ENCODE assay signal across 7 cellular contexts in genomic region chr7:6375346-6376101, GRCh38. TPM values are rescaled to one million over a fixed set of nuclear protein-coding genes. Genes with fewer than 3 reads are reported as not detected.
DNase-seq lines count a peak whose midpoint lies in the region; ATAC-seq, FAIRE-seq and TF ChIP-seq lines count a peak whose summit lies in the region.

No MANE protein-coding gene starts in this region.

- H3K27me3 ChIP-seq in K562 (ENCODE audit: control insufficient read depth in 2 of 2, insufficient read depth in 2 of 2, low read length in 2 of 2) (no peaks in the 10 kb centered on the region), HepG2 (ENCODE audit: control insufficient read depth in 1 of 2, insufficient read depth in 2 of 2, low read length in 2 of 2) (no peaks in the 10 kb centered on the region; a peak in 1 of 5 replicates)

- in situ Hi-C loops in K562 (cut with MboI) (no loop called here), HepG2 (cut with HindIII; ENCODE audit: extremely low pct_ligation_motif_present, low pct_unique_long_range_greater_than_20kb) (no loop called here)

- H3K27ac ChIP-seq in K562 (ENCODE audit: extremely low read depth, low read depth, low read length) (peak overlapping the region; percentile 90), HepG2 (ENCODE audit: extremely low read length, insufficient read depth, low read length) (peak overlapping the region; percentile 75), temporal lobe (ENCODE audit: low read depth, low read length) (peak overlapping the region; percentile 56)

- H3K9me3 ChIP-seq in K562 (replicated peaks; ENCODE audit: control insufficient read depth, insufficient read depth, low read depth, low read length) (no peaks in the 10 kb centered on the region), HepG2 (ENCODE audit: low read length) (no peaks in the 10 kb centered on the region)

- H2AFZ ChIP-seq in K562 (ENCODE audit: low read depth, low read length): no peak overlapping the region
- H2AFZ ChIP-seq in HepG2 (ENCODE audit: low read length): no peak overlapping the region

- H3K4me1 ChIP-seq in K562 (replicated peaks in 1 of 2; ENCODE audit: control insufficient read depth in 2 of 2, insufficient read depth in 2 of 2, low read length in 2 of 2) (peaks cover 11 to 20% of the 10 kb centered on the region in 2 experiments; a peak in 4 of 5 replicates), HepG2 (ENCODE audit: insufficient read depth, low read length) (peaks cover 42% of the 10 kb centered on the region)

- H3K79me2 ChIP-seq in K562 (ENCODE audit: control insufficient read depth, insufficient read depth, low read length) (peaks cover 60% of the 10 kb centered on the region), HepG2 (ENCODE audit: insufficient read depth, low read length) (peaks cover 57% of the 10 kb centered on the region)

- no peaks in the 10 kb centered on the region for H3K9me1 ChIP-seq in K562 (ENCODE audit: control insufficient read depth, insufficient read depth, low read length)

- H3K36me3 ChIP-seq in K562 (ENCODE audit: control insufficient read depth, insufficient read depth, low read length) (peaks cover 30% of the 10 kb centered on the region), HepG2 (replicated peaks in 1 of 2; ENCODE audit: control insufficient read depth in 1 of 2, insufficient read depth in 2 of 2, low read length in 2 of 2) (peaks cover 3 to 16% of the 10 kb centered on the region in 2 experiments; a peak in 3 of 5 replicates)

- H4K20me1 ChIP-seq in K562 (replicated peaks; ENCODE audit: control insufficient read depth, insufficient read depth, low read length) (peaks cover 33% of the 10 kb centered on the region), HepG2 (ENCODE audit: insufficient read depth, low read length) (peaks cover 50% of the 10 kb centered on the region)

- TSS peak; percentile 71 for BruUV-seq in K562 (replicated peaks; lab: Mats Ljungman, UMichigan)
- BruUV-seq in HepG2 (replicated peaks; lab: Mats Ljungman, UMichigan): TSS peak; percentile 74

- POLR2A ChIA-PET in K562 (lab: Yijun Ruan, JAX) (interaction anchor here (0.6 kb wide), 1 partner anchor 269 kb away, joined by 3 read pairs; no protein-coding TSS in a partner anchor), HepG2 (lab: Yijun Ruan, JAX) (interaction anchor here (2.2 kb wide), 1 partner anchor 10 kb away, joined by 12 read pairs; no protein-coding TSS in a partner anchor)

- intact Hi-C loops in K562 (cut with micrococcal nuclease) (no loop called here), HepG2 (cut with micrococcal nuclease; ENCODE audit: unreplicated experiment) (no loop called here)

- TF ChIP-seq EP300 in K562 (IDR thresholded peaks at IDR 0.05; ENCODE audit: low read length): no peak
- TF ChIP-seq EP300 in HepG2 (IDR thresholded peaks at IDR 0.05; ENCODE audit: low read depth in 2 of 2, low read length in 2 of 2): no peak
- no peak for TF ChIP-seq EP300 in HepG2 (CRISPR knock-in tag; IDR thresholded peaks at IDR 0.05; ENCODE audit: borderline replicate concordance)

- H3K4me2 ChIP-seq in K562 (ENCODE audit: insufficient read depth, low read length): peak overlapping the region; percentile 83
- H3K4me2 ChIP-seq in HepG2 (ENCODE audit: low read depth, low read length): peak overlapping the region; percentile 78

- TF ChIP-seq POLR2A in K562 (conservative IDR thresholded peaks at IDR 0.05) (no peak), HepG2 (IDR thresholded peaks at IDR 0.05; ENCODE audit: insufficient read depth in 1 of 2, low read depth in 2 of 2, low read length in 2 of 2) (no peak), GM18505 (IDR thresholded peaks at IDR 0.05; ENCODE audit: borderline replicate concordance, extremely low read depth, insufficient read depth, insufficient read length) (no peak)

- peak overlapping the region; percentile 86 to 96 for H3K9ac ChIP-seq in K562 (ENCODE audit: insufficient read depth in 1 of 2, low read depth in 2 of 2, low read length in 2 of 2)
- H3K9ac ChIP-seq in HepG2 (ENCODE audit: insufficient read depth, low read depth, low read length): peak overlapping the region; percentile 84

- no peak for TF ChIP-seq CTCF in GM12865 (IDR thresholded peaks at IDR 0.05; ENCODE audit: insufficient read depth, low read depth, low read length, missing control alignments)
- TF ChIP-seq CTCF in K562 (IDR thresholded peaks at IDR 0.05 in 2 of 3, conservative IDR thresholded peaks at IDR 0.05 in 1 of 3; ENCODE audit: insufficient read depth in 2 of 3, low read depth in 1 of 3, low read length in 3 of 3): no peak
- no peak for TF ChIP-seq CTCF in HepG2 (CRISPR knock-in tag; IDR thresholded peaks at IDR 0.05)

- WGBS in K562 (ENCODE audit: insufficient coverage, low coverage, missing lambda C conversion rate): 1% methylated on average over 23 of the region's 23 CpGs
- 2% methylated on average over 23 of the region's 23 CpGs for WGBS in HepG2 (ENCODE audit: low lambda C conversion rate)

- H3K4me3 ChIP-seq in GM12865 (ENCODE audit: low read depth, low read length) (peak overlapping the region; percentile 80), K562 (peak overlapping the region; percentile 88), HepG2 (replicated peaks in 1 of 3; ENCODE audit: insufficient read depth in 1 of 3, low read depth in 2 of 3, low read length in 3 of 3) (peak overlapping the region; percentile 84 to 97 (median 87))

- no peak for TF ChIP-seq RAD21 in K562 (CRISPR knock-in tag; conservative IDR thresholded peaks at IDR 0.05 in 1 of 2, IDR thresholded peaks at IDR 0.05 in 1 of 2)
- TF ChIP-seq RAD21 in HepG2 (CRISPR knock-in tag; IDR thresholded peaks at IDR 0.05): no peak

- CTCF ChIA-PET in K562 (lab: Yijun Ruan, JAX; ENCODE audit: low intra/inter-chr PET ratio) (no interaction called here), HepG2 (lab: Yijun Ruan, JAX; ENCODE audit: low intra/inter-chr PET ratio, low total read pairs) (no interaction called here)

- peak; percentile 44 for DNase-seq in GM12865 (ENCODE audit: low read depth)
- DNase-seq in OCI-M1 (lab: John Stamatoyannopoulos, UW): peak; percentile 32
- DNase-seq in K562 (ENCODE audit: extremely low read depth in 1 of 4, low spot score in 3 of 4): peak in 1 of 4 experiments; percentile 43
- no peak for DNase-seq in HepG2 (ENCODE audit: low spot score)
- DNase-seq in NCI-H1092 (lab: John Stamatoyannopoulos, UW): no peak

- peak; percentile 62 for FAIRE-seq in K562 (lab: Jason Lieb, UNC)
- FAIRE-seq in HepG2 (lab: Jason Lieb, UNC): no peak

- peak; percentile 10 for ATAC-seq in K562
- ATAC-seq in HepG2: no peak
- ATAC-seq in GM18505 (IDR thresholded peaks at IDR 0.05; ENCODE audit: unreplicated experiment): no peak

RNA-seq across cellular contexts. Expression of gene RAC1, which starts 1.2 kb away (rescaled TPM):
- 133 and 135 TPM in 2 replicates for total RNA-seq in K562 (2011; cell fraction: chromatin; rRNA removed; ENCODE audit: low replicate concordance)
- total RNA-seq in K562 (2011; cell fraction: nucleolus; rRNA removed): 83.3 and 83.4 TPM in 2 replicates
- total RNA-seq in K562 (2011; cell fraction: nucleoplasm; rRNA removed): 95.7 and 122 TPM in 2 replicates
- total RNA-seq in K562 (2014; rRNA removed) (105 and 146 TPM in 2 replicates), K562 (2014; rRNA removed; fragmentation: Illumina TruSeq; extraction: Trizol) (126 and 149 TPM in 2 replicates), K562 (2015; rRNA removed; fragmentation: Illumina TruSeq; extraction: Trizol) (90.9 and 91.5 TPM in 2 replicates), K562 (2021) (220 and 225 TPM in 2 replicates), HepG2 (2016; rRNA removed; fragmentation: Illumina TruSeq; extraction: Trizol) (80.7 and 92.3 TPM in 2 replicates), temporal lobe (52.4 TPM)
- polyA plus RNA-seq in K562 (2011; rRNA removed) (177 and 205 TPM in 2 replicates), K562 (2014; fragmentation: Illumina TruSeq; extraction: Trizol) (220 and 241 TPM in 2 replicates), K562 (2014; fragmentation: Nextera tagmentation; extraction: Ambion mirVana) (10 to 100 TPM; 78.5 to 90.7 TPM), K562 (2014; rRNA removed) (148 and 163 TPM in 2 replicates), HepG2 (2011; rRNA removed) (183 and 228 TPM in 2 replicates)
- polyA plus RNA-seq in K562 (2011; cell fraction: cytosol; rRNA removed): 96.2 and 169 TPM in 2 replicates
- polyA plus RNA-seq in K562 (2011; cell fraction: nucleus; rRNA removed): 62.4 and 100 TPM in 2 replicates
- polyA plus RNA-seq in K562 (2012): 201 and 203 TPM in 2 replicates
- 310 and 404 TPM in 2 replicates for polyA minus RNA-seq in K562 (2011; rRNA and poly(A)+ RNA removed)
- 91.2 and 105 TPM in 2 replicates for polyA minus RNA-seq in K562 (2011; cell fraction: cytosol; rRNA and poly(A)+ RNA removed)
- polyA minus RNA-seq in K562 (2011; cell fraction: nucleus; rRNA and poly(A)+ RNA removed): 20.2 and 37.2 TPM in 2 replicates
- 33.7 and 42.8 TPM in 2 replicates for total RNA-seq in HepG2 (2016; cell fraction: cytosol; rRNA removed; fragmentation: Illumina TruSeq; extraction: Trizol; ENCODE audit: low read depth)
- 79.1 and 81.6 TPM in 2 replicates for total RNA-seq in HepG2 (2016; cell fraction: insoluble cytoplasmic fraction; rRNA removed; fragmentation: Illumina TruSeq; extraction: Trizol)
- total RNA-seq in HepG2 (2016; cell fraction: membrane; rRNA removed; fragmentation: Illumina TruSeq; extraction: Trizol): 68.4 and 78.8 TPM in 2 replicates
- total RNA-seq in HepG2 (2016; cell fraction: nucleus; rRNA removed; fragmentation: Illumina TruSeq; extraction: Trizol): 43.3 and 45.3 TPM in 2 replicates
- 157 and 234 TPM in 2 replicates for polyA plus RNA-seq in HepG2 (2011; cell fraction: cytosol; rRNA removed)
- 75.7 and 78.6 TPM in 2 replicates for polyA plus RNA-seq in HepG2 (2011; cell fraction: nucleus; rRNA removed)
- 160 and 216 TPM in 2 replicates for polyA plus RNA-seq in HepG2 (2012)
- 133 and 156 TPM in 2 replicates for polyA plus RNA-seq in HepG2 (2016; cell fraction: cytosol; fragmentation: Illumina TruSeq; extraction: Trizol; ENCODE audit: low read depth)
- polyA plus RNA-seq in HepG2 (2016; cell fraction: insoluble cytoplasmic fraction; fragmentation: Illumina TruSeq; extraction: Trizol; ENCODE audit: low read depth): 227 and 254 TPM in 2 replicates
- 179 and 194 TPM in 2 replicates for polyA plus RNA-seq in HepG2 (2016; cell fraction: membrane; fragmentation: Illumina TruSeq; extraction: Trizol; ENCODE audit: low read depth)
- polyA plus RNA-seq in HepG2 (2016; cell fraction: nucleus; fragmentation: Illumina TruSeq; extraction: Trizol; ENCODE audit: insufficient read depth, low read depth): 148 and 169 TPM in 2 replicates
- 104 and 174 TPM in 2 replicates for polyA minus RNA-seq in HepG2 (2011; rRNA and poly(A)+ RNA removed; ENCODE audit: low replicate concordance)
- polyA minus RNA-seq in HepG2 (2011; cell fraction: cytosol; rRNA and poly(A)+ RNA removed): 92.9 and 96.5 TPM in 2 replicates
- 45.4 and 62.7 TPM in 2 replicates for polyA minus RNA-seq in HepG2 (2011; cell fraction: nucleus; rRNA and poly(A)+ RNA removed)

RNA-seq across cellular contexts. Expression of gene FAM220A, which starts 26.8 kb away (rescaled TPM):
- total RNA-seq in K562 (2011; cell fraction: chromatin; rRNA removed; ENCODE audit: low replicate concordance): 5.2 and 6.2 TPM in 2 replicates
- 4.0 and 4.3 TPM in 2 replicates for total RNA-seq in K562 (2011; cell fraction: nucleolus; rRNA removed)
- total RNA-seq in K562 (2011; cell fraction: nucleoplasm; rRNA removed): 5.0 and 5.1 TPM in 2 replicates
- total RNA-seq in K562 (2014; rRNA removed) (5.8 and 15.2 TPM in 2 replicates), K562 (2014; rRNA removed; fragmentation: Illumina TruSeq; extraction: Trizol) (5.5 and 6.0 TPM in 2 replicates), K562 (2015; rRNA removed; fragmentation: Illumina TruSeq; extraction: Trizol) (6.1 and 7.1 TPM in 2 replicates), K562 (2021) (7.8 and 11.4 TPM in 2 replicates), HepG2 (2016; rRNA removed; fragmentation: Illumina TruSeq; extraction: Trizol) (12.0 and 14.7 TPM in 2 replicates), temporal lobe (29.7 TPM)
- polyA plus RNA-seq in K562 (2011; rRNA removed) (10.4 and 12.1 TPM in 2 replicates), K562 (2014; fragmentation: Illumina TruSeq; extraction: Trizol) (6.7 and 7.2 TPM in 2 replicates), K562 (2014; fragmentation: Nextera tagmentation; extraction: Ambion mirVana) (1 to 10 TPM in 1 of 2 experiments, under 1 TPM in 1; 0.92 to 1.1 TPM), K562 (2014; rRNA removed) (4.6 and 4.8 TPM in 2 replicates), HepG2 (2011; rRNA removed) (10.2 and 10.5 TPM in 2 replicates)
- polyA plus RNA-seq in K562 (2011; cell fraction: cytosol; rRNA removed): 7.3 and 8.0 TPM in 2 replicates
- polyA plus RNA-seq in K562 (2011; cell fraction: nucleus; rRNA removed): 3.4 and 5.9 TPM in 2 replicates
- polyA plus RNA-seq in K562 (2012): 7.0 and 10.8 TPM in 2 replicates
- 9.0 and 9.9 TPM in 2 replicates for polyA minus RNA-seq in K562 (2011; rRNA and poly(A)+ RNA removed)
- polyA minus RNA-seq in K562 (2011; cell fraction: cytosol; rRNA and poly(A)+ RNA removed): 8.9 and 10.0 TPM in 2 replicates
- 2.2 and 3.1 TPM in 2 replicates for polyA minus RNA-seq in K562 (2011; cell fraction: nucleus; rRNA and poly(A)+ RNA removed)
- total RNA-seq in HepG2 (2016; cell fraction: cytosol; rRNA removed; fragmentation: Illumina TruSeq; extraction: Trizol; ENCODE audit: low read depth): 8.8 TPM in 2 replicates
- total RNA-seq in HepG2 (2016; cell fraction: insoluble cytoplasmic fraction; rRNA removed; fragmentation: Illumina TruSeq; extraction: Trizol): 12.4 and 12.8 TPM in 2 replicates
- total RNA-seq in HepG2 (2016; cell fraction: membrane; rRNA removed; fragmentation: Illumina TruSeq; extraction: Trizol): 24.5 and 25.6 TPM in 2 replicates
- total RNA-seq in HepG2 (2016; cell fraction: nucleus; rRNA removed; fragmentation: Illumina TruSeq; extraction: Trizol): 6.4 and 7.1 TPM in 2 replicates
- polyA plus RNA-seq in HepG2 (2011; cell fraction: cytosol; rRNA removed): 8.5 and 10.8 TPM in 2 replicates
- polyA plus RNA-seq in HepG2 (2011; cell fraction: nucleus; rRNA removed): 3.0 and 4.0 TPM in 2 replicates
- 8.1 and 8.3 TPM in 2 replicates for polyA plus RNA-seq in HepG2 (2012)
- polyA plus RNA-seq in HepG2 (2016; cell fraction: cytosol; fragmentation: Illumina TruSeq; extraction: Trizol; ENCODE audit: low read depth): 10.3 and 11.6 TPM in 2 replicates
- 16.3 and 16.9 TPM in 2 replicates for polyA plus RNA-seq in HepG2 (2016; cell fraction: insoluble cytoplasmic fraction; fragmentation: Illumina TruSeq; extraction: Trizol; ENCODE audit: low read depth)
- 20.2 and 22.5 TPM in 2 replicates for polyA plus RNA-seq in HepG2 (2016; cell fraction: membrane; fragmentation: Illumina TruSeq; extraction: Trizol; ENCODE audit: low read depth)
- 8.1 and 8.6 TPM in 2 replicates for polyA plus RNA-seq in HepG2 (2016; cell fraction: nucleus; fragmentation: Illumina TruSeq; extraction: Trizol; ENCODE audit: insufficient read depth, low read depth)
- polyA minus RNA-seq in HepG2 (2011; rRNA and poly(A)+ RNA removed; ENCODE audit: low replicate concordance): 12.7 and 12.9 TPM in 2 replicates
- 11.9 and 15.0 TPM in 2 replicates for polyA minus RNA-seq in HepG2 (2011; cell fraction: cytosol; rRNA and poly(A)+ RNA removed)
- polyA minus RNA-seq in HepG2 (2011; cell fraction: nucleus; rRNA and poly(A)+ RNA removed): 4.0 and 4.7 TPM in 2 replicates

Comparison
In these comparisons a context has a peak if more than half of its experiments do, and no peak if none do; other contexts are left out.
1. DNase-seq: peak in GM12865 (single experiment) and OCI-M1 (single experiment); none in HepG2 (single experiment) and NCI-H1092 (single experiment).
2. Peak in every context shown above with its lines, with median percentiles within 50 percentile points of each other: H3K4me3 ChIP-seq and H3K27ac ChIP-seq.